14 cellular contexts compared by ENCODE assay signal in genomic region chr6:156555117-156555516, GRCh38.
DNase-seq lines count a peak whose midpoint lies in the region; ATAC-seq and TF ChIP-seq lines count a peak whose summit lies in the region.
"Had no signal": no experiment of that assay in that cellular context is flagged by ENCODE, and none has a peak within 500 bp of the region (broad histone marks: within the 10 kb centered on the region; RNA-seq: fewer than 3 reads in every experiment).

No MANE protein-coding gene starts in this region.

- no peaks in the 10 kb centered on the region for H3K4me1 Mint-ChIP-seq in HFFc6 (ENCODE audit: low read depth)
- H3K4me1 Mint-ChIP-seq: CD4-positive, alpha-beta memory T cell had no signal

- no peak overlapping the region for H3K27ac Mint-ChIP-seq in HFFc6

- H3K36me3 Mint-ChIP-seq in HFFc6 (ENCODE audit: low read depth): no peaks in the 10 kb centered on the region

- H3K36me3 ChIP-seq in Panc1 (ENCODE audit: control insufficient read depth, insufficient read depth, low read length): no peaks in the 10 kb centered on the region
- H3K36me3 ChIP-seq: BE2C had no signal

- POLR2A ChIA-PET in Panc1 (lab: Charles Lee): no interaction called here

- no peaks in the 10 kb centered on the region for H3K9me3 ChIP-seq in Panc1 (ENCODE audit: control insufficient read depth, insufficient read depth, low read depth, low read length)
- H3K9me3 ChIP-seq: BE2C had no signal

- in situ Hi-C loops in Panc1 (cut with HindIII; ENCODE audit: low pct_unique_long_range_greater_than_20kb, low sequenced_read_pairs): no loop called here

- no peak overlapping the region for H3K4me3 ChIP-seq in Panc1 (ENCODE audit: low read depth in 2 of 2, low read length in 2 of 2)
- no peak overlapping the region for H3K4me3 ChIP-seq in retinal pigment epithelial cell (ENCODE audit: low read length)
- H3K4me3 ChIP-seq: GM23248 had no signal

- peak overlapping the region; percentile 8; the same call in 1 of the 2 replicates for H3K27ac ChIP-seq in Panc1 (ENCODE audit: low read length)
- H3K27ac ChIP-seq: C4-2B, GM23248, HL-60 had no signal

- intact Hi-C loops in Panc1 (cut with micrococcal nuclease; ENCODE audit: unreplicated experiment): no loop called here

- no peak overlapping the region for H3K4me3 Mint-ChIP-seq in HFFc6
- H3K4me3 Mint-ChIP-seq: CD4-positive, alpha-beta memory T cell had no signal

- ATAC-seq in Panc1 (no peak), GM19395 (IDR thresholded peaks at IDR 0.05; ENCODE audit: unreplicated experiment) (no peak), HG03045 (IDR thresholded peaks at IDR 0.05; ENCODE audit: unreplicated experiment) (no peak)

- H3K27me3 Mint-ChIP-seq in HFFc6 (ENCODE audit: insufficient read depth): peaks cover 13% of the 10 kb centered on the region

- peaks cover 5% of the 10 kb centered on the region; the same call in 1 of the 2 replicates for H3K9me3 Mint-ChIP-seq in HFFc6

- peaks cover 3% of the 10 kb centered on the region; the same call in 1 of the 2 replicates for H3K4me1 ChIP-seq in Panc1 (ENCODE audit: control insufficient read depth, insufficient read depth, low read length)
- H3K4me1 ChIP-seq: BE2C had no signal

- TF ChIP-seq CTCF in HFFc6 (IDR thresholded peaks at IDR 0.05) (no peak), Panc1 (IDR thresholded peaks at IDR 0.05) (no peak), retinal pigment epithelial cell (conservative IDR thresholded peaks at IDR 0.05; ENCODE audit: low read depth, low read length) (no peak)

- DNase-seq in EH (ENCODE audit: low read depth) (peak; percentile 58), HFFc6 (peak; percentile 12), Panc1 (ENCODE audit: low read depth, low spot score) (no peak), retinal pigment epithelial cell (ENCODE audit: low read depth) (peak; percentile 14), Ammon's horn (ENCODE audit: low spot score) (no peak)
- DNase-seq: BE2C; CD4-positive, alpha-beta memory T cell; DMS79; GM23248; H7 had no signal

- H3K27me3 ChIP-seq in Panc1 (ENCODE audit: control insufficient read depth, insufficient read depth, low read length): no peaks in the 10 kb centered on the region
- H3K27me3 ChIP-seq: BE2C had no signal

- CTCF ChIA-PET in Panc1 (lab: Charles Lee): no interaction called here

- BruUV-seq in Panc1 (replicated peaks; lab: Mats Ljungman, UMichigan): no TSS peak

Comparison
In these comparisons a context has a peak if more than half of its experiments do, and no peak if none do; other contexts are left out.
1. DNase-seq: peak in EH (single experiment), HFFc6 (single experiment) and retinal pigment epithelial cell (single experiment); none in Panc1 (single experiment) and Ammon's horn (single experiment).